8 cellular contexts compared by ENCODE assay signal in the genomic region with DNA sequence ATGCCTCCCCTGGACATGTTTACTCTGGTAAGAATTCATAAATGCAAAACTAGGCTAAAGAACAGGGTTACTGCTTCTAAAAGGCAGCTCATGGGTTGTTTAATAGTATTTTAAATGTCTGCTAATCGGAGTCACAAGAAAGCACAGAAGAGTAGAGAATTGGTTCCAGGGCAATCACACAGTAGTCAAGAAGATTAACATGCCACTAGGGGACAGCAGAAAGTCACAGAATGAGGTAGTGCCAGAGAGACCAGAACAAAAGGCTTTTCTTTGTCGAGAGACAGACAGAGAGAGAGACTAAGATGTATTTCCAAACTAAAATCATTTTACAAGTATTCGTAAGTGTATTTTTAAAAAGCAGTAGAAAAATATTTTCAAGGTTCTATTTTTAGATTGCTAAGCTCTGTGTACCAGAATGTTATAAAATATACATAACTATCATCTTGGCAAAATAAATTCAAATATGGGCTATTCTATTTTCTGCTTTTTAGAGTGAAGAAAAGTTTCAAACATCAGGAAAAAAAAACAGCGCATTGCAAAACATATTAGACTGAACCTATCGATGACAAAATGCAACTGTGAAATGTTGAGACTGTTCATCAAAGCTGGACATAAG.
DNase-seq lines count a peak whose midpoint lies in the region; ATAC-seq, FAIRE-seq and TF ChIP-seq lines count a peak whose summit lies in the region.

No MANE protein-coding gene starts in this region.

- peak; percentile 76 for FAIRE-seq in small intestine (lab: Jason Lieb, UNC)

- H3K27ac ChIP-seq in ascending aorta, result no peak overlapping the region
- no peak overlapping the region for H3K27ac ChIP-seq in small intestine (ENCODE audit: low read depth in 1 of 2, low read length in 1 of 2)

- no peak overlapping the region for H3K4me3 ChIP-seq in ascending aorta
- no peak overlapping the region for H3K4me3 ChIP-seq in small intestine (ENCODE audit: low read depth in 1 of 2, low read length in 2 of 2)

- ATAC-seq in HG03460 (IDR thresholded peaks at IDR 0.05; ENCODE audit: unreplicated experiment), result peak; percentile 88
- ATAC-seq in GM19324 (IDR thresholded peaks at IDR 0.05; ENCODE audit: low FRiP score, unreplicated experiment), result no peak

- intact Hi-C loops in ascending aorta (cut with DNase I), result loop anchor here (5.0 to 10.0 kb wide), 3 partner anchors 381 to 986 kb away; no protein-coding TSS in a partner anchor

- 28 to 35% (median 34%) methylated on average over 5 of the region's 5 CpGs for WGBS in small intestine, 3 donors

- H3K36me3 ChIP-seq in ascending aorta (no peaks in the 10 kb centered on the region), small intestine (ENCODE audit: control insufficient read depth in 2 of 2, insufficient read depth in 2 of 2, low read length in 2 of 2) (no peaks in the 10 kb centered on the region)

- peak; percentile 16 for DNase-seq in COLO668 (lab: John Stamatoyannopoulos, UW; ENCODE audit: unreplicated experiment)
- peak; percentile 4 for DNase-seq in GM19238 (ENCODE audit: insufficient read length, low spot score)
- peak; percentile 27 for DNase-seq in NCI-H524 treated with DMSO at 0.1 percent for 48 hours (lab: John Stamatoyannopoulos, UW)
- DNase-seq in ascending aorta (ENCODE audit: low spot score in 2 of 2), result no peak
- DNase-seq in hepatic stellate cell (ENCODE audit: low spot score), result peak; percentile 30
- peak; percentile 81 for DNase-seq in small intestine

- H3K9me3 ChIP-seq in ascending aorta (no peaks in the 10 kb centered on the region), small intestine (ENCODE audit: control insufficient read depth, low read depth) (no peaks in the 10 kb centered on the region)

- H3K27me3 ChIP-seq in ascending aorta (no peaks in the 10 kb centered on the region), small intestine (ENCODE audit: control insufficient read depth in 2 of 2, insufficient read depth in 2 of 2, low read length in 2 of 2) (no peaks in the 10 kb centered on the region)

- peak; percentile 7 to 80 (median 76) for TF ChIP-seq CTCF in ascending aorta (IDR thresholded peaks at IDR 0.05)

- H3K4me1 ChIP-seq in ascending aorta (peaks cover 0 to 12% of the 10 kb centered on the region in 2 donors), small intestine (ENCODE audit: control insufficient read depth in 2 of 2, insufficient read depth in 1 of 2, low read depth in 1 of 2, low read length in 1 of 2) (no peaks in the 10 kb centered on the region)

Comparison
In these comparisons a context has a peak if more than half of its experiments do, and no peak if none do; other contexts are left out.
1. DNase-seq: peak in COLO668 (single experiment), GM19238 (single experiment), NCI-H524 treated with DMSO at 0.1 percent for 48 hours (single experiment), hepatic stellate cell (single experiment) and small intestine (single experiment); none in ascending aorta (0 of 2).